Comparison of ENCODE assay signal across 26 cellular contexts in the genomic region with DNA sequence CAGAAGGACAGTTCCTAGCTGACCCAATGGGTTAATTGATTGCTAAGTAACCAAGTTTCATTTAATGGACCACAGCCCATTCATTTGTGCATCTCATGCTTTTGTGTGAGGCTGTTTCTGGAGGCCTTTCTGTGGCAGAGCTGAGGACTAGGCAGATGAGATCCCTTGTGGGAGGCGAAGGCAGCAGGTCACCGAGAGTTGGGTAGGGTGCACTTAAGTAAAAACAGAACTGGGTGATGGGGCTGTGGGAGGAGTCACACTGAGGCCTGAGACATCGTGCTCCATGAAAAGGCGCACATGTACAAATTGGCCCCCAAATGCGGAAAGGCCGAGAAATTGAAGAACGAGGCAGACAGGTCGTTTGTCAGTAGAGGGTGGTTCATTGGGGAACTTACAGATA.
A peak's percentile ranks its signal among the peaks of the same experiment; 100 is the strongest.
DNase-seq lines count a peak whose midpoint lies in the region; ATAC-seq and TF ChIP-seq lines count a peak whose summit lies in the region.
"Had no signal": no experiment of that assay in that cellular context is flagged by ENCODE, and none has a peak within 500 bp of the region (broad histone marks: within the 10 kb centered on the region; RNA-seq: fewer than 3 reads in every experiment).

No MANE protein-coding gene starts in this region.

- DNase-seq in activated T-cell treated with anti-CD3 and anti-CD28 coated beads, Interleukin-2, amount 50 U/mL, for 24 hours = no peak
- DNase-seq in activated T-cell treated with anti-CD3 and anti-CD28 coated beads, Interleukin-2, amount 50 U/mL, for 1 hour = no peak
- DNase-seq in CD4-positive, alpha-beta T cell = no peak
- no peak for DNase-seq in T-cell
- no peak for DNase-seq in naive thymus-derived CD4-positive, alpha-beta T cell
- no peak for DNase-seq in esophagus muscularis mucosa (ENCODE audit: extremely low spot score)
- DNase-seq in mesenteric fat pad (ENCODE audit: low spot score) = no peak
- DNase-seq: ACHN; Calu3; cerebellar nuclear complex; DMS79 treated with DMSO at 0.1 percent for 48 hours; dorsolateral prefrontal cortex; GF-D8; hippocampal formation; Kasumi-1; left lung; MV-4-11; NCI-H146; stimulated activated CD8-positive, alpha-beta memory T cell treated with anti-CD3 and anti-CD28 coated beads, Interleukin-4, amount 100 ng/mL, for 48 hours; T-helper 9 cell had no signal

- peaks cover 14 to 69% of the 10 kb centered on the region in 2 donors for H3K4me1 ChIP-seq in naive thymus-derived CD4-positive, alpha-beta T cell (ENCODE audit: control insufficient read depth in 2 of 2, insufficient read depth in 2 of 2, low read length in 2 of 2)
- peaks cover 0 to 5% (median 0%) of the 10 kb centered on the region in 4 donors for H3K4me1 ChIP-seq in esophagus muscularis mucosa
- H3K4me1 ChIP-seq: adrenal gland, left lung, tibial nerve had no signal

- no peaks in the 10 kb centered on the region for H3K27me3 ChIP-seq in CD4-positive, alpha-beta T cell (ENCODE audit: control insufficient read depth, insufficient read depth, low read length)
- H3K27me3 ChIP-seq in naive thymus-derived CD4-positive, alpha-beta T cell (ENCODE audit: control insufficient read depth in 2 of 2, insufficient read depth in 2 of 2, low read length in 2 of 2) = no peaks in the 10 kb centered on the region
- H3K27me3 ChIP-seq in esophagus muscularis mucosa = no peaks in the 10 kb centered on the region
- H3K27me3 ChIP-seq: adrenal gland, dorsolateral prefrontal cortex, left lung, tibial nerve had no signal

- no peak overlapping the region for H3K27ac ChIP-seq in CD4-positive, alpha-beta T cell (ENCODE audit: low read depth, low read length)
- H3K27ac ChIP-seq in naive thymus-derived CD4-positive, alpha-beta T cell (ENCODE audit: low read depth, low read length) = peak overlapping the region; percentile 50
- no peak overlapping the region for H3K27ac ChIP-seq in esophagus muscularis mucosa (replicated peaks in 1 of 4)
- H3K27ac ChIP-seq: adrenal gland, dorsolateral prefrontal cortex, left lung, skin epidermis, tibial nerve had no signal

- POLR2A ChIA-PET in CD4-positive, alpha-beta T cell (lab: Charles Lee) = interaction anchor here (2.5 kb wide), 1 partner anchor 8 kb away, joined by 9 read pairs; no protein-coding TSS in a partner anchor
- POLR2A ChIA-PET in T-cell (lab: Charles Lee) = no interaction called here
- POLR2A ChIA-PET in naive thymus-derived CD4-positive, alpha-beta T cell (lab: Charles Lee) = no interaction called here

- no peak overlapping the region for H3K4me3 ChIP-seq in naive thymus-derived CD4-positive, alpha-beta T cell (ENCODE audit: low read length)
- no peak overlapping the region for H3K4me3 ChIP-seq in esophagus muscularis mucosa
- H3K4me3 ChIP-seq: adrenal gland, dorsolateral prefrontal cortex, left lung, skin epidermis, tibial nerve had no signal

- no peaks in the 10 kb centered on the region for H3K9me3 ChIP-seq in CD4-positive, alpha-beta T cell (ENCODE audit: control insufficient read depth, low read length)
- no peaks in the 10 kb centered on the region for H3K9me3 ChIP-seq in naive thymus-derived CD4-positive, alpha-beta T cell (ENCODE audit: control insufficient read depth in 2 of 3, low read length in 3 of 3)
- no peaks in the 10 kb centered on the region for H3K9me3 ChIP-seq in esophagus muscularis mucosa
- H3K9me3 ChIP-seq: adrenal gland, left lung, tibial nerve had no signal

- peaks cover 0 to 53% (median 14%) of the 10 kb centered on the region in 3 experiments for H3K36me3 ChIP-seq in naive thymus-derived CD4-positive, alpha-beta T cell (ENCODE audit: control insufficient read depth in 2 of 3, insufficient read depth in 3 of 3, low read length in 3 of 3)
- H3K36me3 ChIP-seq in esophagus muscularis mucosa = peaks cover 45 to 100% (median 94%) of the 10 kb centered on the region in 4 donors

- TF ChIP-seq POLR2A in esophagus muscularis mucosa (IDR thresholded peaks at IDR 0.05; ENCODE audit: low read depth) = no peak

- TF ChIP-seq EP300 in esophagus muscularis mucosa (IDR thresholded peaks at IDR 0.05) = no peak

- H3K4me3 Mint-ChIP-seq in activated T-cell treated with anti-CD3 and anti-CD28 coated beads, Interleukin-2, amount 50 U/mL, for 24 hours = no peak overlapping the region
- peak overlapping the region; percentile 17 for H3K4me3 Mint-ChIP-seq in CD4-positive, alpha-beta T cell
- H3K4me3 Mint-ChIP-seq in T-cell = peak overlapping the region in 1 of 3 donors; percentile 59
- H3K4me3 Mint-ChIP-seq in naive thymus-derived CD4-positive, alpha-beta T cell = peak overlapping the region in 9 of 10 donors; percentile 6 to 81 (median 62)
- H3K4me3 Mint-ChIP-seq: brain had no signal

- H3K27ac Mint-ChIP-seq in activated T-cell treated with anti-CD3 and anti-CD28 coated beads, Interleukin-2, amount 50 U/mL, for 24 hours = peak overlapping the region; percentile 45
- peak overlapping the region; percentile 82 for H3K27ac Mint-ChIP-seq in CD4-positive, alpha-beta T cell
- H3K27ac Mint-ChIP-seq in T-cell = peak overlapping the region; percentile 90
- H3K27ac Mint-ChIP-seq in naive thymus-derived CD4-positive, alpha-beta T cell = peak overlapping the region; percentile 58 to 96 (median 90)

- no peaks in the 10 kb centered on the region for H3K9me3 Mint-ChIP-seq in activated T-cell treated with anti-CD3 and anti-CD28 coated beads, Interleukin-2, amount 50 U/mL, for 24 hours
- H3K9me3 Mint-ChIP-seq in CD4-positive, alpha-beta T cell = peaks cover 2% of the 10 kb centered on the region
- peaks cover 0 to 4% (median 4%) of the 10 kb centered on the region in 3 donors for H3K9me3 Mint-ChIP-seq in T-cell
- H3K9me3 Mint-ChIP-seq in naive thymus-derived CD4-positive, alpha-beta T cell = peaks cover 0 to 5% (median 0%) of the 10 kb centered on the region in 11 donors

- no peak for TF ChIP-seq CTCF in CD4-positive, alpha-beta T cell (IDR thresholded peaks at IDR 0.05)
- TF ChIP-seq CTCF in esophagus muscularis mucosa (IDR thresholded peaks at IDR 0.05) = no peak

- no peak for ATAC-seq in CD4-positive, alpha-beta T cell (ENCODE audit: poor library complexity)
- no peak for ATAC-seq in T-cell (replicated peaks in 1 of 4)
- ATAC-seq in naive thymus-derived CD4-positive, alpha-beta T cell = no peak
- ATAC-seq: left lung, Right ventricle myocardium inferior, SK-N-SH treated with all-trans-retinoic acid at 6 μM for 48 hours had no signal

- H3K27me3 Mint-ChIP-seq in activated T-cell treated with anti-CD3 and anti-CD28 coated beads, Interleukin-2, amount 50 U/mL, for 24 hours = no peaks in the 10 kb centered on the region
- H3K27me3 Mint-ChIP-seq in CD4-positive, alpha-beta T cell = no peaks in the 10 kb centered on the region
- H3K27me3 Mint-ChIP-seq in T-cell = no peaks in the 10 kb centered on the region
- H3K27me3 Mint-ChIP-seq in naive thymus-derived CD4-positive, alpha-beta T cell = no peaks in the 10 kb centered on the region
- H3K27me3 Mint-ChIP-seq: brain had no signal

- H3K4me1 Mint-ChIP-seq in activated T-cell treated with anti-CD3 and anti-CD28 coated beads, Interleukin-2, amount 50 U/mL, for 24 hours (ENCODE audit: low read depth) = peaks cover 39% of the 10 kb centered on the region
- H3K4me1 Mint-ChIP-seq in CD4-positive, alpha-beta T cell (ENCODE audit: low read depth) = peaks cover 63% of the 10 kb centered on the region
- peaks cover 58 to 74% (median 64%) of the 10 kb centered on the region in 3 donors for H3K4me1 Mint-ChIP-seq in T-cell
- H3K4me1 Mint-ChIP-seq in naive thymus-derived CD4-positive, alpha-beta T cell = peaks cover 35 to 92% (median 83%) of the 10 kb centered on the region in 7 donors
- H3K4me1 Mint-ChIP-seq: brain had no signal

- H3K36me3 Mint-ChIP-seq in activated T-cell treated with anti-CD3 and anti-CD28 coated beads, Interleukin-2, amount 50 U/mL, for 24 hours (ENCODE audit: low read depth) = peaks cover 96% of the 10 kb centered on the region
- peaks cover 95% of the 10 kb centered on the region for H3K36me3 Mint-ChIP-seq in CD4-positive, alpha-beta T cell (ENCODE audit: low read depth)
- H3K36me3 Mint-ChIP-seq in T-cell = peaks cover 77% of the 10 kb centered on the region
- H3K36me3 Mint-ChIP-seq in naive thymus-derived CD4-positive, alpha-beta T cell = peaks cover 26 to 83% (median 53%) of the 10 kb centered on the region in 5 donors

- CTCF ChIA-PET in CD4-positive, alpha-beta T cell (lab: Charles Lee) = no interaction called here
- CTCF ChIA-PET in T-cell (lab: Charles Lee) = no interaction called here
- CTCF ChIA-PET in naive thymus-derived CD4-positive, alpha-beta T cell (lab: Charles Lee) = no interaction called here

- intact Hi-C loops in CD4-positive, alpha-beta T cell (cut with DNase I, micrococcal nuclease) = no loop called here
- intact Hi-C loops in naive thymus-derived CD4-positive, alpha-beta T cell (cut with micrococcal nuclease) = no loop called here
- intact Hi-C loops in esophagus muscularis mucosa (cut with DNase I) = no loop called here

- 89% methylated on average over 8 of the region's 8 CpGs for WGBS in esophagus muscularis mucosa
